ENCODE assay signal across 9 cellular contexts in the genomic region with DNA sequence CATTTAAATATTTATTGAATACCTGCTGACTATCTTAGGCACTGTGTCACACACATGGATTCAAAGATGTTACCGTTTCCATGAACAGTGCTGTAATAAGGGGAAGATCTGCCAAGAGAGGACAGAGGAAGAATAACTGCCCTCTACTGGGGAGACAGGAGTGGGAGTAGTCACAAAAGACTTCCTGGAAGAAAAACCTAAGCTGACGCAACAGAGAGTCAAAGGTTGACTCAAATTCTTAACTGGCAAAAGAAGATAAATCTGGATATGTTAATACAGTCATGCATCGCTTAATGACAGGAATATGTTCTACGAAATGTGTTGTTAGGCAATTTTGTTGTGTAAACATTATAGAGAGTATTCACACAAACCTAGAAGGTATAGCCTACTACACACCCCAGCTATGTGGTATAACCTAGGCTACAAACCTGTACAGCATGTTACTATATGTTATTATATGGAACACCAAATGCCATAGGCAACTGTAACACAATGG. TPM values are rescaled to one million over a fixed set of nuclear protein-coding genes. Genes with fewer than 3 reads are reported as not detected.
DNase-seq lines count a peak whose midpoint lies in the region; ATAC-seq and TF ChIP-seq lines count a peak whose summit lies in the region.
"Had no signal": no experiment of that assay in that cellular context is flagged by ENCODE, and none has a peak within 500 bp of the region (broad histone marks: within the 10 kb centered on the region; RNA-seq: fewer than 3 reads in every experiment).

No MANE protein-coding gene starts in this region.

- peak; percentile 2 for DNase-seq in COR-L47 (lab: John Stamatoyannopoulos, UW)
- no peak for DNase-seq in WERI-Rb-1
- no peak for DNase-seq in glutamatergic neuron
- no peak for DNase-seq in retinal pigment epithelial cell (ENCODE audit: low read depth)
- DNase-seq in activated gamma-delta T cell (lab: John Stamatoyannopoulos, UW) = no peak

- H3K36me3 Mint-ChIP-seq in glutamatergic neuron (ENCODE audit: unreplicated experiment) = no peaks in the 10 kb centered on the region

- H3K27me3 ChIP-seq in HUES48 (ENCODE audit: control insufficient read depth, insufficient read depth, low read length) (no peaks in the 10 kb centered on the region), WERI-Rb-1 (ENCODE audit: insufficient read depth, low read depth, severe bottlenecking) (no peaks in the 10 kb centered on the region)

- H3K27ac Mint-ChIP-seq in glutamatergic neuron (ENCODE audit: unreplicated experiment) = no peak overlapping the region

- H3K27ac ChIP-seq in HUES48 (ENCODE audit: low read depth, low read length) = peak overlapping the region; percentile 2
- no peak overlapping the region for H3K27ac ChIP-seq in WERI-Rb-1

- H3K36me3 ChIP-seq in HUES48 (ENCODE audit: control insufficient read depth, insufficient read depth, low read length) (peaks cover 16% of the 10 kb centered on the region), WERI-Rb-1 (no peaks in the 10 kb centered on the region)

- no peaks in the 10 kb centered on the region for H3K9me3 ChIP-seq in HUES48 (ENCODE audit: control insufficient read depth, insufficient read depth, low read length)
- H3K9me3 ChIP-seq in WERI-Rb-1 (ENCODE audit: severe bottlenecking) = no peaks in the 10 kb centered on the region

- no peaks in the 10 kb centered on the region for H3K9me3 Mint-ChIP-seq in glutamatergic neuron (ENCODE audit: unreplicated experiment)

- no peak overlapping the region for H3K4me3 Mint-ChIP-seq in glutamatergic neuron (ENCODE audit: unreplicated experiment)

- H3K27me3 Mint-ChIP-seq in glutamatergic neuron (ENCODE audit: unreplicated experiment) = no peaks in the 10 kb centered on the region

- no peaks in the 10 kb centered on the region for H3K4me1 Mint-ChIP-seq in glutamatergic neuron (ENCODE audit: low read depth, unreplicated experiment)

- no peak overlapping the region for H3K9ac ChIP-seq in HUES48 (ENCODE audit: low read depth, low read length)

- peak; percentile 43 for TF ChIP-seq CTCF in WERI-Rb-1 (IDR thresholded peaks at IDR 0.05; ENCODE audit: low read depth, low read length)
- peak; percentile 34 for TF ChIP-seq CTCF in glutamatergic neuron (IDR thresholded peaks at IDR 0.05; ENCODE audit: partially characterized antibody, unreplicated experiment)
- peak; percentile 64 for TF ChIP-seq CTCF in retinal pigment epithelial cell (conservative IDR thresholded peaks at IDR 0.05; ENCODE audit: low read depth, low read length)

- H3K4me3 ChIP-seq in HUES48 (ENCODE audit: low read depth, low read length) (no peak overlapping the region), WERI-Rb-1 (ENCODE audit: low read depth, low read length) (no peak overlapping the region), retinal pigment epithelial cell (ENCODE audit: low read length) (no peak overlapping the region)
- H3K4me3 ChIP-seq: skin epidermis had no signal

- ATAC-seq in HG02973 (IDR thresholded peaks at IDR 0.05; ENCODE audit: unreplicated experiment) = no peak
- ATAC-seq in GM18868 (IDR thresholded peaks at IDR 0.05; ENCODE audit: unreplicated experiment) = no peak

- peaks cover 18% of the 10 kb centered on the region for H3K4me1 ChIP-seq in HUES48 (ENCODE audit: control insufficient read depth, insufficient read depth, low read length)

RNA-seq across cellular contexts. Expression of a gene that starts 51.5 kb away (rescaled TPM):
- 56.6 TPM for total RNA-seq in glutamatergic neuron (ENCODE audit: unreplicated experiment)
